In genomic region chr6:82067021-82067420, GRCh38 we compare ENCODE assay signal across 11 cellular contexts.
DNase-seq lines count a peak whose midpoint lies in the region; ATAC-seq, FAIRE-seq and TF ChIP-seq lines count a peak whose summit lies in the region.
"Had no signal": no experiment of that assay in that cellular context is flagged by ENCODE, and none has a peak within 500 bp of the region (broad histone marks: within the 10 kb centered on the region; RNA-seq: fewer than 3 reads in every experiment).

No MANE protein-coding gene starts in this region.

- no peaks in the 10 kb centered on the region for H3K36me3 ChIP-seq in gastrocnemius medialis
- no peaks in the 10 kb centered on the region for H3K36me3 ChIP-seq in SJCRH30

- no peaks in the 10 kb centered on the region for H3K4me1 ChIP-seq in gastrocnemius medialis
- H3K4me1 ChIP-seq in SJCRH30, result no peaks in the 10 kb centered on the region

- no peak overlapping the region for H3K27ac ChIP-seq in gastrocnemius medialis
- H3K27ac ChIP-seq in SJCRH30, result no peak overlapping the region

- H3K4me3 ChIP-seq in gastrocnemius medialis (no peak overlapping the region), SJCRH30 (no peak overlapping the region)

- DNase-seq in GM19240 (ENCODE audit: insufficient read length, low spot score), result peak; percentile 5
- peak; percentile 71 for DNase-seq in MV-4-11 (lab: John Stamatoyannopoulos, UW)
- DNase-seq in pons (ENCODE audit: low spot score), result peak; percentile 85
- no peak for DNase-seq in cortex of kidney (lab: John Stamatoyannopoulos, UW)
- DNase-seq in gastrocnemius medialis, result no peak
- DNase-seq in urothelium cell line (ENCODE audit: low spot score), result no peak
- DNase-seq in SJCRH30, result no peak
- DNase-seq: NCI-H524 treated with DMSO at 0.1 percent for 48 hours; stimulated activated CD4-positive, alpha-beta T cell treated with anti-CD3 and anti-CD28 coated beads, Interleukin-4, amount 100 ng/mL, for 1 hour had no signal

- intact Hi-C loops in gastrocnemius medialis (cut with DNase I; ENCODE audit: low total_unique reads), result no loop called here

- no peak for TF ChIP-seq POLR2A in gastrocnemius medialis (IDR thresholded peaks at IDR 0.05)

- H3K27me3 ChIP-seq in gastrocnemius medialis, result no peaks in the 10 kb centered on the region
- no peaks in the 10 kb centered on the region for H3K27me3 ChIP-seq in SJCRH30

- no peak for TF ChIP-seq CTCF in gastrocnemius medialis (IDR thresholded peaks at IDR 0.05 in 4 of 5, conservative IDR thresholded peaks at IDR 0.05 in 1 of 5)

- in situ Hi-C loops in gastrocnemius medialis (cut with MboI; ENCODE audit: low sequenced_read_pairs in 4 of 4), result no loop called here

- no peaks in the 10 kb centered on the region for H3K9me3 ChIP-seq in gastrocnemius medialis
- no peaks in the 10 kb centered on the region for H3K9me3 ChIP-seq in SJCRH30 (replicated peaks)

- FAIRE-seq in urothelium cell line (lab: Jason Lieb, UNC), result no peak
- FAIRE-seq: colon had no signal

- ATAC-seq in HG02852 (IDR thresholded peaks at IDR 0.05; ENCODE audit: unreplicated experiment) (peak; percentile 99), gastrocnemius medialis (no peak)

Comparison
In these comparisons a context has a peak if more than half of its experiments do, and no peak if none do; other contexts are left out.
1. DNase-seq: peak in GM19240 (single experiment), MV-4-11 (single experiment) and pons (single experiment); none in cortex of kidney (single experiment), gastrocnemius medialis (0 of 2), urothelium cell line (single experiment) and SJCRH30 (0 of 2).